ENCODE assay signal across 9 cellular contexts in the genomic region with DNA sequence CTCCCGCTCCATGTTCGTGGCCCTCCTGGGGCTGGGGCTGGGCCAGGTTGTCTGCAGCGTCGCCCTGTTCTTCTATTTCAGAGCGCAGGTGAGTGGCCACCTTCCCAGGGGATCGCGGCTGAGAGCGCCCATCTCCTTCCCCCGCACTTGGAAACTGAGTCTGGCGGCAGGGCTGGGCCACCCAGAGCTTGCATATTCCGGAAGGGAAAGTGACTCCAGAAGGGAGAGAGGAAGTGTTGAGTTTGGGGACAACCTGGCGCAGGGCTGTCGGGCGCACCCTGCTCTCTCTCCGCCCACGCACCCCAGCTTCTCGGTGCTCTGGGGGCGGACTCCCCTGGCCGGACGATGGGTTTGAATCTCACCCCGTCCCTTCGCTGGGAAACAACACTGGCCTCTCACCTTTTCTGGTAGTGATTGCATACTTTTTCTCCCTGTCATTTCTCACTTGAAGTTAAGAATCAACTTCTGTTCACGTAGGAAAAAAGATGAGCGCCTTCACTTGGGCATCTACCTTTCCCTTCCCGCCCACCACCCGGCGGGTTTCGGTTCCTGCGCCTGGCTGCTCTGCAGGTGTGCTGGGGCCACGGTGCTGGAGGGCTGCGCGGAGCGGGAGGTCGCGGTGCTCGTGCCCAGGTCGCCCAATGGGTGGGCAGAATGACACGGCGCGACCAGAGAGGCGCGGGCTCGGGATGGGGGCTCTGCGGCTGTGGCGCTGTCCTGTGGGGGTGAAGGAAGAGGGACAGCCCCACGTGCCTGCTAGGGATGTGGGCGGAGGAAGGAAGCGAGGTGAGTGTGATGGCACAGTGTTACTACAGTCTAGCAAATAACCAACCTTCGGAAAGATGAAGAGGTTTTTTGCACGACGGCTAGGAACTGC. TPM values are rescaled to one million over a fixed set of nuclear protein-coding genes. Genes with fewer than 3 reads are reported as not detected.
DNase-seq lines count a peak whose midpoint lies in the region; ATAC-seq and TF ChIP-seq lines count a peak whose summit lies in the region.
"Had no signal": no experiment of that assay in that cellular context is flagged by ENCODE, and none has a peak within 500 bp of the region (broad histone marks: within the 10 kb centered on the region; RNA-seq: fewer than 3 reads in every experiment).

No MANE protein-coding gene starts in this region.

- intact Hi-C loops in heart left ventricle (cut with DNase I) (no loop called here), Right ventricle myocardium superior (cut with DNase I) (no loop called here)
- intact Hi-C loops in activated T-helper 1 cell treated with anti-CD3 and anti-CD28 coated beads, Interleukin-12 subunit alpha, Interleukin-12 subunit beta, Interleukin-2, Interleukin-4 antibody, amounts not matched to agents 30 ng/mL and 10 ng/mL and 1 ng/mL, durations not matched to agents 14 hours and 24 hours and 36 hours (cut with micrococcal nuclease) = loop anchor here (1.0 to 2.0 kb wide), 7 partner anchors 77 to 300 kb away; no protein-coding TSS in a partner anchor

- peaks cover 13 to 81% (median 40%) of the 10 kb centered on the region in 9 donors for H3K27me3 ChIP-seq in heart left ventricle

- H3K27ac ChIP-seq in heart left ventricle = no peak overlapping the region
- H3K27ac ChIP-seq: epithelial cell of prostate had no signal

- peaks cover 59% of the 10 kb centered on the region for H3K27me3 Mint-ChIP-seq in activated T-helper 1 cell treated with anti-CD3 and anti-CD28 coated beads, Interleukin-12 subunit alpha, Interleukin-12 subunit beta, Interleukin-2, Interleukin-4 antibody, amounts not matched to agents 30 ng/mL and 10 ng/mL and 1 ng/mL, durations not matched to agents 14 hours and 24 hours and 36 hours (ENCODE audit: insufficient read depth)
- peaks cover 7 to 11% (median 10%) of the 10 kb centered on the region in 3 donors for H3K27me3 Mint-ChIP-seq in immature natural killer cell (ENCODE audit: low read depth in 3 of 3)

- H3K4me1 ChIP-seq in heart left ventricle = peaks cover 0 to 17% (median 2%) of the 10 kb centered on the region in 12 donors

- H3K9me3 ChIP-seq in heart left ventricle = no peaks in the 10 kb centered on the region

- no peak for TF ChIP-seq POLR2A in heart left ventricle (IDR thresholded peaks at IDR 0.05)

- peak overlapping the region in 10 of 12 donors; percentile 11 to 49 (median 24) for H3K4me3 ChIP-seq in heart left ventricle

- no peak for ATAC-seq in heart left ventricle
- no peak for ATAC-seq in Right ventricle myocardium superior (ENCODE audit: poor library complexity)
- peak; percentile 56 for ATAC-seq in HG03457 (IDR thresholded peaks at IDR 0.05; ENCODE audit: unreplicated experiment)

- H3K36me3 Mint-ChIP-seq in activated T-helper 1 cell treated with anti-CD3 and anti-CD28 coated beads, Interleukin-12 subunit alpha, Interleukin-12 subunit beta, Interleukin-2, Interleukin-4 antibody, amounts not matched to agents 30 ng/mL and 10 ng/mL and 1 ng/mL, durations not matched to agents 14 hours and 24 hours and 36 hours (ENCODE audit: low read depth) = peaks cover 4% of the 10 kb centered on the region
- H3K36me3 Mint-ChIP-seq in immature natural killer cell = no peaks in the 10 kb centered on the region

- WGBS in heart left ventricle, 4 donors = 2 to 4% (median 3%) methylated on average over 41 to 51 of the region's 51 CpGs

- DNase-seq in heart left ventricle (no peak), Right ventricle myocardium superior (no peak), immature natural killer cell (peak; percentile 44 to 63 (median 58)), NCI-H2227 treated with DMSO at 0.1 percent for 48 hours (lab: John Stamatoyannopoulos, UW) (no peak), NCI-H446 treated with DMSO at 0.1 percent for 48 hours (lab: John Stamatoyannopoulos, UW) (no peak)
- no peak for DNase-seq in activated T-helper 1 cell treated with anti-CD3 and anti-CD28 coated beads, Interleukin-12 subunit alpha, Interleukin-12 subunit beta, Interleukin-2, Interleukin-4 antibody, amounts not matched to agents 30 ng/mL and 10 ng/mL and 1 ng/mL, durations not matched to agents 14 hours and 24 hours and 36 hours (ENCODE audit: low spot score)
- DNase-seq in stimulated activated CD4-positive, alpha-beta T cell treated with anti-CD3 and anti-CD28 coated beads, TNF-alpha, amount 100 ng/mL, for 4 hours (ENCODE audit: low read depth in 3 of 3) = peak; percentile 55 to 64 (median 55)

- TF ChIP-seq CTCF in heart left ventricle (IDR thresholded peaks at IDR 0.05) = no peak

- peaks cover 19% of the 10 kb centered on the region for H3K4me1 Mint-ChIP-seq in activated T-helper 1 cell treated with anti-CD3 and anti-CD28 coated beads, Interleukin-12 subunit alpha, Interleukin-12 subunit beta, Interleukin-2, Interleukin-4 antibody, amounts not matched to agents 30 ng/mL and 10 ng/mL and 1 ng/mL, durations not matched to agents 14 hours and 24 hours and 36 hours (ENCODE audit: low read depth)
- H3K4me1 Mint-ChIP-seq in immature natural killer cell = peaks cover 31 to 45% of the 10 kb centered on the region in 2 donors

- H3K4me3 Mint-ChIP-seq in activated T-helper 1 cell treated with anti-CD3 and anti-CD28 coated beads, Interleukin-12 subunit alpha, Interleukin-12 subunit beta, Interleukin-2, Interleukin-4 antibody, amounts not matched to agents 30 ng/mL and 10 ng/mL and 1 ng/mL, durations not matched to agents 14 hours and 24 hours and 36 hours = peak overlapping the region; percentile 74
- H3K4me3 Mint-ChIP-seq in immature natural killer cell = peak overlapping the region; percentile 84 to 92 (median 89)

- no peaks in the 10 kb centered on the region for H3K36me3 ChIP-seq in heart left ventricle

- H3K9me3 Mint-ChIP-seq in activated T-helper 1 cell treated with anti-CD3 and anti-CD28 coated beads, Interleukin-12 subunit alpha, Interleukin-12 subunit beta, Interleukin-2, Interleukin-4 antibody, amounts not matched to agents 30 ng/mL and 10 ng/mL and 1 ng/mL, durations not matched to agents 14 hours and 24 hours and 36 hours = peaks cover 13% of the 10 kb centered on the region
- peaks cover 0 to 4% (median 0%) of the 10 kb centered on the region in 6 donors for H3K9me3 Mint-ChIP-seq in immature natural killer cell

- peak overlapping the region; percentile 64 for H3K27ac Mint-ChIP-seq in activated T-helper 1 cell treated with anti-CD3 and anti-CD28 coated beads, Interleukin-12 subunit alpha, Interleukin-12 subunit beta, Interleukin-2, Interleukin-4 antibody, amounts not matched to agents 30 ng/mL and 10 ng/mL and 1 ng/mL, durations not matched to agents 14 hours and 24 hours and 36 hours
- H3K27ac Mint-ChIP-seq in immature natural killer cell = peak overlapping the region; percentile 52 to 81 (median 70)

RNA-seq across cellular contexts. Expression of a gene that starts 0.7 kb away (rescaled TPM):
- total RNA-seq in heart left ventricle = not detected
- not detected for polyA plus RNA-seq in heart left ventricle
- total RNA-seq in Right ventricle myocardium superior = not detected
- total RNA-seq in activated T-helper 1 cell treated with anti-CD3 and anti-CD28 coated beads, Interleukin-12 subunit alpha, Interleukin-12 subunit beta, Interleukin-2, Interleukin-4 antibody, amounts not matched to agents 30 ng/mL and 10 ng/mL and 1 ng/mL, durations not matched to agents 14 hours and 24 hours and 36 hours = 1.2 and 1.6 TPM in 2 replicates
- 1 to 10 TPM; 2.6 to 3.7 (median 2.7) TPM for polyA plus RNA-seq in immature natural killer cell

Comparison
In these comparisons a context has a peak if more than half of its experiments do, and no peak if none do; other contexts are left out.
1. DNase-seq: peak in immature natural killer cell (3 of 3) and stimulated activated CD4-positive, alpha-beta T cell treated with anti-CD3 and anti-CD28 coated beads, TNF-alpha, amount 100 ng/mL, for 4 hours (3 of 3); none in heart left ventricle (0 of 5), Right ventricle myocardium superior (single experiment), activated T-helper 1 cell treated with anti-CD3 and anti-CD28 coated beads, Interleukin-12 subunit alpha, Interleukin-12 subunit beta, Interleukin-2, Interleukin-4 antibody, amounts not matched to agents 30 ng/mL and 10 ng/mL and 1 ng/mL, durations not matched to agents 14 hours and 24 hours and 36 hours (single experiment), NCI-H2227 treated with DMSO at 0.1 percent for 48 hours (single experiment) and NCI-H446 treated with DMSO at 0.1 percent for 48 hours (single experiment).